Comparison of ENCODE assay signal across 8 cellular contexts in genomic region chr9:67723185-67723584, GRCh38.
A peak's percentile ranks its signal among the peaks of the same experiment; 100 is the strongest.
DNase-seq lines count a peak whose midpoint lies in the region; ATAC-seq and TF ChIP-seq lines count a peak whose summit lies in the region.
"Not testable (repeated sequence)": the region's sequence is repeated elsewhere in the genome, so short reads cannot be mapped to it uniquely, and the experiment has no call there.

No MANE protein-coding gene starts in this region.

- not testable (repeated sequence) for H3K36me3 Mint-ChIP-seq in Calu3 (ENCODE audit: insufficient read depth, unreplicated experiment); activated B cell treated with CpG ODN at 0.5 μM for 24 hours (ENCODE audit: low read depth); activated naive CD8-positive, alpha-beta T cell treated with anti-CD3 and anti-CD28 coated beads, Interleukin-2, amount 10 ng/mL, durations not matched to agents 7 days and 5 days

- ATAC-seq in HG02885 (IDR thresholded peaks at IDR 0.05; ENCODE audit: poor library complexity, unreplicated experiment), result peak; percentile 30
- not testable (repeated sequence) for ATAC-seq in activated B cell treated with CpG ODN at 0.5 μM for 24 hours (ENCODE audit: low read depth); activated naive CD8-positive, alpha-beta T cell treated with anti-CD3 and anti-CD28 coated beads, Interleukin-2, amount 10 ng/mL, durations not matched to agents 7 days and 5 days (ENCODE audit: low read depth)
- peak; percentile 26 for ATAC-seq in left lobe of liver

- not testable (repeated sequence) for H3K9me3 Mint-ChIP-seq in Calu3 (ENCODE audit: low read depth, unreplicated experiment); activated B cell treated with CpG ODN at 0.5 μM for 24 hours; activated naive CD8-positive, alpha-beta T cell treated with anti-CD3 and anti-CD28 coated beads, Interleukin-2, amount 10 ng/mL, durations not matched to agents 7 days and 5 days

- not testable (repeated sequence) for H3K27me3 Mint-ChIP-seq in Calu3 (ENCODE audit: unreplicated experiment); activated B cell treated with CpG ODN at 0.5 μM for 24 hours; activated naive CD8-positive, alpha-beta T cell treated with anti-CD3 and anti-CD28 coated beads, Interleukin-2, amount 10 ng/mL, durations not matched to agents 7 days and 5 days

- TF ChIP-seq CTCF in Calu3 (IDR thresholded peaks at IDR 0.05; ENCODE audit: unreplicated experiment); activated B cell treated with CpG ODN at 0.5 μM for 24 hours (IDR thresholded peaks at IDR 0.05); epithelial cell of esophagus (IDR thresholded peaks at IDR 0.05; ENCODE audit: insufficient read depth, low read depth, low read length, missing control alignments); tibial artery (IDR thresholded peaks at IDR 0.05): not testable (repeated sequence)

- POLR2A ChIA-PET in activated B cell treated with CpG ODN at 0.5 μM for 24 hours (lab: Charles Lee); activated naive CD8-positive, alpha-beta T cell treated with anti-CD3 and anti-CD28 coated beads, Interleukin-2, amount 10 ng/mL, durations not matched to agents 7 days and 5 days (lab: Charles Lee): not testable (repeated sequence)

- H3K27ac Mint-ChIP-seq in Calu3 (ENCODE audit: unreplicated experiment), result peak overlapping the region; percentile 39
- H3K27ac Mint-ChIP-seq in activated B cell treated with CpG ODN at 0.5 μM for 24 hours, result not testable (repeated sequence)
- H3K27ac Mint-ChIP-seq in activated naive CD8-positive, alpha-beta T cell treated with anti-CD3 and anti-CD28 coated beads, Interleukin-2, amount 10 ng/mL, durations not matched to agents 7 days and 5 days, result peak overlapping the region; percentile 74

- H3K4me1 ChIP-seq in tibial artery, result not testable (repeated sequence)

- CTCF ChIA-PET in Calu3 (lab: Charles Lee); activated B cell treated with CpG ODN at 0.5 μM for 24 hours (lab: Charles Lee): not testable (repeated sequence)

- intact Hi-C loops in Calu3 (cut with micrococcal nuclease; ENCODE audit: unreplicated experiment); activated B cell treated with CpG ODN at 0.5 μM for 24 hours (cut with micrococcal nuclease); posterior cingulate gyrus (cut with DNase I); tibial artery (cut with DNase I; ENCODE audit: low total_unique reads): not testable (repeated sequence)

- peak overlapping the region; percentile 32 for H3K4me3 ChIP-seq in epithelial cell of esophagus (ENCODE audit: low read length)
- H3K4me3 ChIP-seq in tibial artery, result peak overlapping the region; percentile 45 to 50

- H3K27ac ChIP-seq in tibial artery, result peak overlapping the region; percentile 56 to 70

- peak; percentile 18 for DNase-seq in Calu3
- DNase-seq in activated B cell treated with CpG ODN at 0.5 μM for 24 hours, result peak; percentile 25
- peak; percentile 55 for DNase-seq in activated naive CD8-positive, alpha-beta T cell treated with anti-CD3 and anti-CD28 coated beads, Interleukin-2, amount 10 ng/mL, durations not matched to agents 7 days and 5 days
- not testable (repeated sequence) for DNase-seq in epithelial cell of esophagus (ENCODE audit: low read depth); left lobe of liver (ENCODE audit: low spot score)
- DNase-seq in posterior cingulate gyrus, result peak in 9 of 10 donors; percentile 3 to 80 (median 14)
- DNase-seq in tibial artery, result peak; percentile 15 to 57

- not testable (repeated sequence) for H3K4me1 Mint-ChIP-seq in Calu3 (ENCODE audit: low read depth, unreplicated experiment); activated B cell treated with CpG ODN at 0.5 μM for 24 hours; activated naive CD8-positive, alpha-beta T cell treated with anti-CD3 and anti-CD28 coated beads, Interleukin-2, amount 10 ng/mL, durations not matched to agents 7 days and 5 days

- not testable (repeated sequence) for H3K36me3 ChIP-seq in tibial artery

- peak overlapping the region; percentile 75 for H3K4me3 Mint-ChIP-seq in Calu3 (ENCODE audit: low read depth, unreplicated experiment)
- H3K4me3 Mint-ChIP-seq in activated B cell treated with CpG ODN at 0.5 μM for 24 hours, result peak overlapping the region; percentile 75
- peak overlapping the region; percentile 76 for H3K4me3 Mint-ChIP-seq in activated naive CD8-positive, alpha-beta T cell treated with anti-CD3 and anti-CD28 coated beads, Interleukin-2, amount 10 ng/mL, durations not matched to agents 7 days and 5 days

- H3K27me3 ChIP-seq in tibial artery, result not testable (repeated sequence)

- H3K9me3 ChIP-seq in tibial artery, result not testable (repeated sequence)

- BruUV-seq in Calu3 (replicated peaks; lab: Mats Ljungman, UMichigan), result TSS peak; percentile 56
